In the genomic region with DNA sequence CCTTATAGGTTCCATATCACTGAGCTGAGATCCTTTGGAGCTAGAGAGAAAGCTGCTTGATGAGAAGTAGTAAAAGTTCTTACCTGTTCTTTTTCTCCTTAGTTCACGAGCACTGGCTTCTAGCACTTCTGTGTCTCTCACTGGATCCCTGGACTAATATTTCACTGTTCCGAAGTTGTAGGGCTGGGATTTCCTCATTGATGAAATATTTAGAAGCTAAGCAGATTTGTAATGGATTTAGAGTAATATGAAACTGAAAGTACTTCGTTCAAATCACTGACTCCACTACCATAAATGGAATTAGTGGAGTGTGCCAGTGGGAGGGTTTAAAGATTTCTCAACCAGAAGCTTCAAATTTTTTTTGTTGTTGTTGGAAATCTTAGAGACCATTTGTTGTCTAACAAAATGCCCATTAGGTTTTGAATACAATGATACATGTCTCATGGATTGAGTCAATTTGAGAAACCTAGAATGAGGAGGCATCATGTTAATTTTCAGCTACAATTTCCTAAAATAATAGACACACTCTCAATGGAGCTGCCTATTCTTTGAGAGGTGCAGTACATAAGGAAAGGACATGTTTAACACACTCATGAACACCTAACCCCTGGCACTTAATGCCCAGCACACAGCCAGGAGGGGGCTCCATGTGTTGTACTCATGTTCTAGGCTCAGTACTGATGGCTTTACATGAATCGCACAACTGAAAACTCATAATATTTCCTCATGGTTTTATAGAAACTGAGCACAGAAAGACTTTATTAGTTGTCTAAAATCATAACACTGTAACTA, we compare ENCODE assay signal across 8 cellular contexts. TPM values are rescaled to one million over a fixed set of nuclear protein-coding genes. Genes with fewer than 3 reads are reported as not detected.
DNase-seq lines count a peak whose midpoint lies in the region; ATAC-seq and FAIRE-seq lines count a peak whose summit lies in the region.

A gene with protein sequence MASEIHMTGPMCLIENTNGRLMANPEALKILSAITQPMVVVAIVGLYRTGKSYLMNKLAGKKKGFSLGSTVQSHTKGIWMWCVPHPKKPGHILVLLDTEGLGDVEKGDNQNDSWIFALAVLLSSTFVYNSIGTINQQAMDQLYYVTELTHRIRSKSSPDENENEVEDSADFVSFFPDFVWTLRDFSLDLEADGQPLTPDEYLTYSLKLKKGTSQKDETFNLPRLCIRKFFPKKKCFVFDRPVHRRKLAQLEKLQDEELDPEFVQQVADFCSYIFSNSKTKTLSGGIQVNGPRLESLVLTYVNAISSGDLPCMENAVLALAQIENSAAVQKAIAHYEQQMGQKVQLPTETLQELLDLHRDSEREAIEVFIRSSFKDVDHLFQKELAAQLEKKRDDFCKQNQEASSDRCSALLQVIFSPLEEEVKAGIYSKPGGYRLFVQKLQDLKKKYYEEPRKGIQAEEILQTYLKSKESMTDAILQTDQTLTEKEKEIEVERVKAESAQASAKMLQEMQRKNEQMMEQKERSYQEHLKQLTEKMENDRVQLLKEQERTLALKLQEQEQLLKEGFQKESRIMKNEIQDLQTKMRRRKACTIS (minus strand): TSS at position 132 of the 792 bp plus-strand sequence. CDS start 1,974 bp downstream, outside the sequence.

- H3K4me3 ChIP-seq in CD8-positive, alpha-beta memory T cell (ENCODE audit: low read length): peak within 1 kb of the TSS; percentile 75
- peak within 1 kb of the TSS; percentile 92 for H3K4me3 ChIP-seq in right cardiac atrium (ENCODE audit: low read length)
- peak within 1 kb of the TSS; percentile 36 to 64 for H3K4me3 ChIP-seq in small intestine (ENCODE audit: low read depth in 1 of 2, low read length in 2 of 2)

- H3K36me3 ChIP-seq in CD8-positive, alpha-beta memory T cell (ENCODE audit: insufficient read depth, low read length): peaks cover 9% of the 10 kb centered on the region
- H3K36me3 ChIP-seq in small intestine (ENCODE audit: control insufficient read depth in 2 of 2, insufficient read depth in 2 of 2, low read length in 2 of 2): no peaks in the 10 kb centered on the region

- peak in 2 of 5 donors; percentile 47 to 52 for DNase-seq in CD8-positive, alpha-beta memory T cell
- DNase-seq in amniotic stem cell (lab: John Stamatoyannopoulos, UW): peak; percentile 42
- DNase-seq in right cardiac atrium: no peak
- peak; percentile 77 for DNase-seq in small intestine
- no peak for DNase-seq in GOT3 (lab: John Stamatoyannopoulos, UW)
- no peak for DNase-seq in activated gamma-delta T cell treated with Interleukin-2 at 50 U/mL for 16 hours

- peak within 1 kb of the TSS; percentile 53 for H3K27ac ChIP-seq in CD8-positive, alpha-beta memory T cell (ENCODE audit: low read depth, low read length)
- peak within 1 kb of the TSS; percentile 90 for H3K27ac ChIP-seq in right cardiac atrium (ENCODE audit: low read length)
- peak within 1 kb of the TSS; percentile 92 to 97 for H3K27ac ChIP-seq in small intestine (ENCODE audit: low read depth in 1 of 2, low read length in 1 of 2)

- peaks cover 52 to 75% (median 61%) of the 10 kb centered on the region in 3 donors for H3K4me1 Mint-ChIP-seq in CD8-positive, alpha-beta memory T cell
- peaks cover 22 to 43% (median 36%) of the 10 kb centered on the region in 3 donors for H3K4me1 Mint-ChIP-seq in IgD-negative memory B cell

- POLR2A ChIA-PET in CD8-positive, alpha-beta memory T cell (lab: Charles Lee): interaction anchor here (0.6 to 1.3 kb wide), 4 partner anchors 42 to 66 kb away, joined by 3 to 5 read pairs (median 3); a partner anchor contains a TSS

- peak within 1 kb of the TSS; percentile 92 to 99 (median 96) for H3K27ac Mint-ChIP-seq in CD8-positive, alpha-beta memory T cell
- H3K27ac Mint-ChIP-seq in IgD-negative memory B cell: peak within 1 kb of the TSS; percentile 21 to 92 (median 67)

- ATAC-seq in GM21360 (IDR thresholded peaks at IDR 0.05; ENCODE audit: unreplicated experiment) (peak; percentile 67), right cardiac atrium (peak; percentile 95 to 96)

- peaks cover 38% of the 10 kb centered on the region for H3K4me1 ChIP-seq in CD8-positive, alpha-beta memory T cell (ENCODE audit: insufficient read depth, low read length)
- H3K4me1 ChIP-seq in right cardiac atrium (ENCODE audit: control insufficient read depth, insufficient read depth, low read length) (peaks cover 3% of the 10 kb centered on the region), small intestine (ENCODE audit: control insufficient read depth in 2 of 2, insufficient read depth in 1 of 2, low read depth in 1 of 2, low read length in 1 of 2) (peaks cover 0 to 2% of the 10 kb centered on the region in 2 donors)

- peak; percentile 97 for FAIRE-seq in small intestine (lab: Jason Lieb, UNC)

- intact Hi-C loops in right cardiac atrium (cut with DNase I): no loop called here

- H3K9me3 Mint-ChIP-seq in CD8-positive, alpha-beta memory T cell: no peaks in the 10 kb centered on the region
- no peaks in the 10 kb centered on the region for H3K9me3 Mint-ChIP-seq in IgD-negative memory B cell

- peak within 1 kb of the TSS; percentile 90 to 98 (median 94) for H3K4me3 Mint-ChIP-seq in CD8-positive, alpha-beta memory T cell
- H3K4me3 Mint-ChIP-seq in IgD-negative memory B cell: peak within 1 kb of the TSS; percentile 82 to 95 (median 94)

- H3K27me3 ChIP-seq in CD8-positive, alpha-beta memory T cell (ENCODE audit: insufficient read depth, low read length, poor library complexity, severe bottlenecking): no peaks in the 10 kb centered on the region
- H3K27me3 ChIP-seq in right cardiac atrium (ENCODE audit: control insufficient read depth, insufficient read depth) (no peaks in the 10 kb centered on the region), small intestine (ENCODE audit: control insufficient read depth in 2 of 2, insufficient read depth in 2 of 2, low read length in 2 of 2) (no peaks in the 10 kb centered on the region)

- no peaks in the 10 kb centered on the region for H3K9me3 ChIP-seq in CD8-positive, alpha-beta memory T cell (ENCODE audit: low read length)
- H3K9me3 ChIP-seq in right cardiac atrium (ENCODE audit: control insufficient read depth, low read length) (no peaks in the 10 kb centered on the region), small intestine (ENCODE audit: control insufficient read depth, low read depth) (no peaks in the 10 kb centered on the region)

- 36% methylated on average over 4 of the region's 4 CpGs for WGBS in right cardiac atrium
- WGBS in small intestine, 3 donors: 20 to 22% (median 22%) methylated on average over 4 of the region's 4 CpGs

- peaks cover 0 to 1% of the 10 kb centered on the region in 2 donors for H3K27me3 Mint-ChIP-seq in CD8-positive, alpha-beta memory T cell
- no peaks in the 10 kb centered on the region for H3K27me3 Mint-ChIP-seq in IgD-negative memory B cell

- CTCF ChIA-PET in CD8-positive, alpha-beta memory T cell (lab: Charles Lee): interaction anchor here (0.7 to 1.5 kb wide), 5 partner anchors 12 to 81 kb away, joined by 3 to 4 read pairs (median 3); no protein-coding TSS in a partner anchor

- H3K36me3 Mint-ChIP-seq in CD8-positive, alpha-beta memory T cell: peaks cover 6 to 36% (median 16%) of the 10 kb centered on the region in 3 donors
- H3K36me3 Mint-ChIP-seq in IgD-negative memory B cell: peaks cover 5% of the 10 kb centered on the region

RNA-seq across cellular contexts. Expression of the gene that starts here (rescaled TPM):
- total RNA-seq in CD8-positive, alpha-beta memory T cell: 10 to 100 TPM; 52.1 to 53.0 TPM
- 77.4 TPM for polyA plus RNA-seq in CD8-positive, alpha-beta memory T cell
- polyA plus RNA-seq in IgD-negative memory B cell: 9.3 TPM
- total RNA-seq in right cardiac atrium: 10 to 100 TPM in 2 of 4 donors, 1 to 10 TPM in 2; 6.4 to 11.6 (median 8.7) TPM
- polyA plus RNA-seq in right cardiac atrium: 6.2 TPM
- 10 to 100 TPM; 12.2 to 22.2 (median 18.3) TPM for polyA plus RNA-seq in small intestine

Comparison
In these comparisons a context has a peak if more than half of its experiments do, and no peak if none do; other contexts are left out.
1. RNA of the gene that starts here (total RNA-seq): 52.1 to 53.0 TPM in CD8-positive, alpha-beta memory T cell; 6.4 to 11.6 TPM in right cardiac atrium; every median in the first group is over 4 times any median in the second.
2. DNase-seq: peak in amniotic stem cell (single experiment) and small intestine (single experiment); none in right cardiac atrium (0 of 3), GOT3 (single experiment) and activated gamma-delta T cell treated with Interleukin-2 at 50 U/mL for 16 hours (single experiment).
3. Peak in every context shown above with its lines, with median percentiles within 50 percentile points of each other: H3K27ac ChIP-seq and H3K4me3 ChIP-seq.